In the genomic region with DNA sequence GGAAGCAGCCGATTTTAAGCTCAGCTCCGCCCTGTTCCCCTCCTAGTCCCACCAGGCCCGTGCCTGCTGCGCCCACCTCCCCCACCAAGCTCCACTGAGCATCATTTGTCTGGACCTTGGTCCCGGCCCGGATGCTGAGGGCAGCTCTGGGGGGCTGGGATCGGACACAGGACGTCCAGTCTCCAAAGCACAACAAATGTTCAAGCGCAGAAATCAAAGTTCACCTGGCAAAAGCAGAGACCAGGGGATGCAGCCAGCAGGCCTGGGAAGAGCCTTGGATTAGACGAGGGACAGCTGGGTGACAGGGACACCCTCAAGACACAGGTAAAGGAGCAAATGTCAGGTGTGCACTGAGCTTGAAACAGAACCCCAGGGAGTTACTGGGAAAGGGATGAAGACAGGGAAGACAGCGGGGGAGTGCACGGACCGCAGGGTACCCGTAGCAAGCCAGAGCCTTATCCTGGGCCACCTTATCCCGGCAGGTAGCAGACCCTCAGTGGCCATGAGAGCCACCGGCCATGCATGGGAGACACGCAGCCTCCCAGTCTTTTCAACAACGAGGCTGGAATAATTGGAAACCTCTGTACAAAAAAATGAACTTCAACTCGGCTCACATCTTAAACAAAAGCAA, we compare ENCODE assay signal across 1 cellular context.
TF ChIP-seq lines count a peak whose summit lies in the region.

No MANE protein-coding gene starts in this region.

TF ChIP-seq in HepG2, 621 proteins besides CTCF, POLR2A, EP300 and RAD21 (continued from another document and continues in another):
- TF ChIP-seq ZBTB38 (CRISPR knock-in tag; IDR thresholded peaks at IDR 0.05), result peak; percentile 78; the same call in 1 of the 2 replicates
- no peak; the same call in 1 of the 2 replicates for TF ChIP-seq ATF7-NPFF (CRISPR knock-in tag; IDR thresholded peaks at IDR 0.05; ENCODE audit: low read depth)
- TF ChIP-seq TARDBP (CRISPR knock-in tag; IDR thresholded peaks at IDR 0.05), result peak; percentile 90; the same call in 1 of the 2 replicates
- TF ChIP-seq, protein P1, sequence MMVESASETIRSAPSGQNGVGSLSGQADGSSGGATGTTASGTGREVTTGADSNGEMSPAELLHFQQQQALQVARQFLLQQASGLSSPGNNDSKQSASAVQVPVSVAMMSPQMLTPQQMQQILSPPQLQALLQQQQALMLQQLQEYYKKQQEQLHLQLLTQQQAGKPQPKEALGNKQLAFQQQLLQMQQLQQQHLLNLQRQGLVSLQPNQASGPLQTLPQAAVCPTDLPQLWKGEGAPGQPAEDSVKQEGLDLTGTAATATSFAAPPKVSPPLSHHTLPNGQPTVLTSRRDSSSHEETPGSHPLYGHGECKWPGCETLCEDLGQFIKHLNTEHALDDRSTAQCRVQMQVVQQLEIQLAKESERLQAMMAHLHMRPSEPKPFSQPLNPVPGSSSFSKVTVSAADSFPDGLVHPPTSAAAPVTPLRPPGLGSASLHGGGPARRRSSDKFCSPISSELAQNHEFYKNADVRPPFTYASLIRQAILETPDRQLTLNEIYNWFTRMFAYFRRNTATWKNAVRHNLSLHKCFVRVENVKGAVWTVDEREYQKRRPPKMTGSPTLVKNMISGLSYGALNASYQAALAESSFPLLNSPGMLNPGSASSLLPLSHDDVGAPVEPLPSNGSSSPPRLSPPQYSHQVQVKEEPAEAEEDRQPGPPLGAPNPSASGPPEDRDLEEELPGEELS (CRISPR knock-in tag; IDR thresholded peaks at IDR 0.05), result peak; percentile 91
- TF ChIP-seq, protein P2, sequence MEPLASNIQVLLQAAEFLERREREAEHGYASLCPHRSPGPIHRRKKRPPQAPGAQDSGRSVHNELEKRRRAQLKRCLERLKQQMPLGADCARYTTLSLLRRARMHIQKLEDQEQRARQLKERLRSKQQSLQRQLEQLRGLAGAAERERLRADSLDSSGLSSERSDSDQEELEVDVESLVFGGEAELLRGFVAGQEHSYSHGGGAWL (CRISPR knock-in tag; IDR thresholded peaks at IDR 0.05), result peak; percentile 61
- no peak for TF ChIP-seq ZNF652 (CRISPR knock-in tag; IDR thresholded peaks at IDR 0.05; ENCODE audit: borderline replicate concordance, low read depth)
- TF ChIP-seq, protein P3, sequence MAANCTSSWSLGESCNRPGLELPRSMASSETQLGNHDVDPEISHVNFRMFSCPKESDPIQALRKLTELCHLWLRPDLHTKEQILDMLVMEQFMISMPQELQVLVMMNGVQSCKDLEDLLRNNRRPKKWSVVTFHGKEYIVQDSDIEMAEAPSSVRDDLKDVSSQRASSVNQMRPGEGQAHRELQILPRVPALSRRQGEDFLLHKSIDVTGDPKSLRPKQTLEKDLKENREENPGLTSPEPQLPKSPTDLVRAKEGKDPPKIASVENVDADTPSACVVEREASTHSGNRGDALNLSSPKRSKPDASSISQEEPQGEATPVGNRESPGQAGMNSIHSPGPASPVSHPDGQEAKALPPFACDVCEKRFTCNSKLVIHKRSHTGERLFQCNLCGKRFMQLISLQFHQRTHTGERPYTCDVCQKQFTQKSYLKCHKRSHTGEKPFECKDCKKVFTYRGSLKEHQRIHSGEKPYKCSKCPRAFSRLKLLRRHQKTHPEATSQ (CRISPR knock-in tag; IDR thresholded peaks at IDR 0.05; ENCODE audit: borderline replicate concordance), result no peak; the same call in 1 of the 2 replicates
- TF ChIP-seq ZNF569 (CRISPR knock-in tag; IDR thresholded peaks at IDR 0.05; ENCODE audit: borderline replicate concordance), result no peak
- TF ChIP-seq ZFY (CRISPR knock-in tag; IDR thresholded peaks at IDR 0.05), result peak; percentile 80
- TF ChIP-seq ZNF329 (CRISPR knock-in tag; IDR thresholded peaks at IDR 0.05; ENCODE audit: low read depth), result no peak
- 0 out of 2 replicates have a peak, but pooled peaks have one; percentile 57 for TF ChIP-seq SNAI1 (CRISPR knock-in tag; IDR thresholded peaks at IDR 0.05; ENCODE audit: borderline replicate concordance)
- TF ChIP-seq PHF5A (CRISPR knock-in tag; IDR thresholded peaks at IDR 0.05; ENCODE audit: low read depth, unreplicated experiment), result peak; percentile 73
- TF ChIP-seq RBFOX2 (IDR thresholded peaks at IDR 0.05; ENCODE audit: low read depth, low read length), result peak; percentile 16; the same call in 1 of the 2 replicates
- TF ChIP-seq SP5 (CRISPR knock-in tag; IDR thresholded peaks at IDR 0.05; ENCODE audit: borderline replicate concordance, low read depth), result peak; percentile 92
- TF ChIP-seq KLF11 (CRISPR knock-in tag; IDR thresholded peaks at IDR 0.05), result no peak
- TF ChIP-seq KLF9 (CRISPR knock-in tag; IDR thresholded peaks at IDR 0.05; ENCODE audit: low read depth), result no peak
- TF ChIP-seq, protein P4, sequence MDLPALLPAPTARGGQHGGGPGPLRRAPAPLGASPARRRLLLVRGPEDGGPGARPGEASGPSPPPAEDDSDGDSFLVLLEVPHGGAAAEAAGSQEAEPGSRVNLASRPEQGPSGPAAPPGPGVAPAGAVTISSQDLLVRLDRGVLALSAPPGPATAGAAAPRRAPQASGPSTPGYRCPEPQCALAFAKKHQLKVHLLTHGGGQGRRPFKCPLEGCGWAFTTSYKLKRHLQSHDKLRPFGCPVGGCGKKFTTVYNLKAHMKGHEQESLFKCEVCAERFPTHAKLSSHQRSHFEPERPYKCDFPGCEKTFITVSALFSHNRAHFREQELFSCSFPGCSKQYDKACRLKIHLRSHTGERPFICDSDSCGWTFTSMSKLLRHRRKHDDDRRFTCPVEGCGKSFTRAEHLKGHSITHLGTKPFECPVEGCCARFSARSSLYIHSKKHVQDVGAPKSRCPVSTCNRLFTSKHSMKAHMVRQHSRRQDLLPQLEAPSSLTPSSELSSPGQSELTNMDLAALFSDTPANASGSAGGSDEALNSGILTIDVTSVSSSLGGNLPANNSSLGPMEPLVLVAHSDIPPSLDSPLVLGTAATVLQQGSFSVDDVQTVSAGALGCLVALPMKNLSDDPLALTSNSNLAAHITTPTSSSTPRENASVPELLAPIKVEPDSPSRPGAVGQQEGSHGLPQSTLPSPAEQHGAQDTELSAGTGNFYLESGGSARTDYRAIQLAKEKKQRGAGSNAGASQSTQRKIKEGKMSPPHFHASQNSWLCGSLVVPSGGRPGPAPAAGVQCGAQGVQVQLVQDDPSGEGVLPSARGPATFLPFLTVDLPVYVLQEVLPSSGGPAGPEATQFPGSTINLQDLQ (CRISPR knock-in tag; IDR thresholded peaks at IDR 0.05), result no peak
- peak; percentile 34 for TF ChIP-seq YY1 (IDR thresholded peaks at IDR 0.05; ENCODE audit: insufficient read depth, insufficient replicate concordance, low read depth, low read length)
- TF ChIP-seq FLYWCH1 (CRISPR knock-in tag; IDR thresholded peaks at IDR 0.05), result no peak
- TF ChIP-seq ZFP36 (IDR thresholded peaks at IDR 0.05; ENCODE audit: borderline replicate concordance, low read depth, low read length, partially characterized antibody), result no peak
- TF ChIP-seq NKX3-1 (CRISPR knock-in tag; IDR thresholded peaks at IDR 0.05), result no peak
- TF ChIP-seq RORA (CRISPR knock-in tag; IDR thresholded peaks at IDR 0.05), result no peak
- no peak for TF ChIP-seq ZNF615 (CRISPR knock-in tag; IDR thresholded peaks at IDR 0.05; ENCODE audit: borderline replicate concordance)
- TF ChIP-seq ZNF773 (CRISPR knock-in tag; IDR thresholded peaks at IDR 0.05; ENCODE audit: borderline replicate concordance), result no peak
- no peak for TF ChIP-seq CENPT (CRISPR knock-in tag; IDR thresholded peaks at IDR 0.05; ENCODE audit: low read depth)
- no peak for TF ChIP-seq ARNT (IDR thresholded peaks at IDR 0.05)
- no peak for TF ChIP-seq FOXP1 (IDR thresholded peaks at IDR 0.05)
- TF ChIP-seq FOXP1 (CRISPR knock-in tag; IDR thresholded peaks at IDR 0.05), result peak; percentile 73
- TF ChIP-seq ZFP36L2 (CRISPR knock-in tag; IDR thresholded peaks at IDR 0.05), result no peak
- TF ChIP-seq, protein P5, sequence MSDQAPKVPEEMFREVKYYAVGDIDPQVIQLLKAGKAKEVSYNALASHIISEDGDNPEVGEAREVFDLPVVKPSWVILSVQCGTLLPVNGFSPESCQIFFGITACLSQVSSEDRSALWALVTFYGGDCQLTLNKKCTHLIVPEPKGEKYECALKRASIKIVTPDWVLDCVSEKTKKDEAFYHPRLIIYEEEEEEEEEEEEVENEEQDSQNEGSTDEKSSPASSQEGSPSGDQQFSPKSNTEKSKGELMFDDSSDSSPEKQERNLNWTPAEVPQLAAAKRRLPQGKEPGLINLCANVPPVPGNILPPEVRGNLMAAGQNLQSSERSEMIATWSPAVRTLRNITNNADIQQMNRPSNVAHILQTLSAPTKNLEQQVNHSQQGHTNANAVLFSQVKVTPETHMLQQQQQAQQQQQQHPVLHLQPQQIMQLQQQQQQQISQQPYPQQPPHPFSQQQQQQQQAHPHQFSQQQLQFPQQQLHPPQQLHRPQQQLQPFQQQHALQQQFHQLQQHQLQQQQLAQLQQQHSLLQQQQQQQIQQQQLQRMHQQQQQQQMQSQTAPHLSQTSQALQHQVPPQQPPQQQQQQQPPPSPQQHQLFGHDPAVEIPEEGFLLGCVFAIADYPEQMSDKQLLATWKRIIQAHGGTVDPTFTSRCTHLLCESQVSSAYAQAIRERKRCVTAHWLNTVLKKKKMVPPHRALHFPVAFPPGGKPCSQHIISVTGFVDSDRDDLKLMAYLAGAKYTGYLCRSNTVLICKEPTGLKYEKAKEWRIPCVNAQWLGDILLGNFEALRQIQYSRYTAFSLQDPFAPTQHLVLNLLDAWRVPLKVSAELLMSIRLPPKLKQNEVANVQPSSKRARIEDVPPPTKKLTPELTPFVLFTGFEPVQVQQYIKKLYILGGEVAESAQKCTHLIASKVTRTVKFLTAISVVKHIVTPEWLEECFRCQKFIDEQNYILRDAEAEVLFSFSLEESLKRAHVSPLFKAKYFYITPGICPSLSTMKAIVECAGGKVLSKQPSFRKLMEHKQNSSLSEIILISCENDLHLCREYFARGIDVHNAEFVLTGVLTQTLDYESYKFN (CRISPR knock-in tag; conservative IDR thresholded peaks at IDR 0.05), result peak; percentile 99
- no peak for TF ChIP-seq ZNF484 (CRISPR knock-in tag; IDR thresholded peaks at IDR 0.05; ENCODE audit: borderline replicate concordance, low read depth)
- TF ChIP-seq, protein P6, sequence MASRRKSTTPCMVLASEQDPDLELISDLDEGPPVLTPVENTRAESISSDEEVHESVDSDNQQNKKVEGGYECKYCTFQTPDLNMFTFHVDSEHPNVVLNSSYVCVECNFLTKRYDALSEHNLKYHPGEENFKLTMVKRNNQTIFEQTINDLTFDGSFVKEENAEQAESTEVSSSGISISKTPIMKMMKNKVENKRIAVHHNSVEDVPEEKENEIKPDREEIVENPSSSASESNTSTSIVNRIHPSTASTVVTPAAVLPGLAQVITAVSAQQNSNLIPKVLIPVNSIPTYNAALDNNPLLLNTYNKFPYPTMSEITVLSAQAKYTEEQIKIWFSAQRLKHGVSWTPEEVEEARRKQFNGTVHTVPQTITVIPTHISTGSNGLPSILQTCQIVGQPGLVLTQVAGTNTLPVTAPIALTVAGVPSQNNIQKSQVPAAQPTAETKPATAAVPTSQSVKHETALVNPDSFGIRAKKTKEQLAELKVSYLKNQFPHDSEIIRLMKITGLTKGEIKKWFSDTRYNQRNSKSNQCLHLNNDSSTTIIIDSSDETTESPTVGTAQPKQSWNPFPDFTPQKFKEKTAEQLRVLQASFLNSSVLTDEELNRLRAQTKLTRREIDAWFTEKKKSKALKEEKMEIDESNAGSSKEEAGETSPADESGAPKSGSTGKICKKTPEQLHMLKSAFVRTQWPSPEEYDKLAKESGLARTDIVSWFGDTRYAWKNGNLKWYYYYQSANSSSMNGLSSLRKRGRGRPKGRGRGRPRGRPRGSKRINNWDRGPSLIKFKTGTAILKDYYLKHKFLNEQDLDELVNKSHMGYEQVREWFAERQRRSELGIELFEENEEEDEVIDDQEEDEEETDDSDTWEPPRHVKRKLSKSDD (CRISPR knock-in tag; IDR thresholded peaks at IDR 0.05; ENCODE audit: low read depth), result no peak
- TF ChIP-seq, protein P7, sequence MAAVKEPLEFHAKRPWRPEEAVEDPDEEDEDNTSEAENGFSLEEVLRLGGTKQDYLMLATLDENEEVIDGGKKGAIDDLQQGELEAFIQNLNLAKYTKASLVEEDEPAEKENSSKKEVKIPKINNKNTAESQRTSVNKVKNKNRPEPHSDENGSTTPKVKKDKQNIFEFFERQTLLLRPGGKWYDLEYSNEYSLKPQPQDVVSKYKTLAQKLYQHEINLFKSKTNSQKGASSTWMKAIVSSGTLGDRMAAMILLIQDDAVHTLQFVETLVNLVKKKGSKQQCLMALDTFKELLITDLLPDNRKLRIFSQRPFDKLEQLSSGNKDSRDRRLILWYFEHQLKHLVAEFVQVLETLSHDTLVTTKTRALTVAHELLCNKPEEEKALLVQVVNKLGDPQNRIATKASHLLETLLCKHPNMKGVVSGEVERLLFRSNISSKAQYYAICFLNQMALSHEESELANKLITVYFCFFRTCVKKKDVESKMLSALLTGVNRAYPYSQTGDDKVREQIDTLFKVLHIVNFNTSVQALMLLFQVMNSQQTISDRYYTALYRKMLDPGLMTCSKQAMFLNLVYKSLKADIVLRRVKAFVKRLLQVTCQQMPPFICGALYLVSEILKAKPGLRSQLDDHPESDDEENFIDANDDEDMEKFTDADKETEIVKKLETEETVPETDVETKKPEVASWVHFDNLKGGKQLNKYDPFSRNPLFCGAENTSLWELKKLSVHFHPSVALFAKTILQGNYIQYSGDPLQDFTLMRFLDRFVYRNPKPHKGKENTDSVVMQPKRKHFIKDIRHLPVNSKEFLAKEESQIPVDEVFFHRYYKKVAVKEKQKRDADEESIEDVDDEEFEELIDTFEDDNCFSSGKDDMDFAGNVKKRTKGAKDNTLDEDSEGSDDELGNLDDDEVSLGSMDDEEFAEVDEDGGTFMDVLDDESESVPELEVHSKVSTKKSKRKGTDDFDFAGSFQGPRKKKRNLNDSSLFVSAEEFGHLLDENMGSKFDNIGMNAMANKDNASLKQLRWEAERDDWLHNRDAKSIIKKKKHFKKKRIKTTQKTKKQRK (IDR thresholded peaks at IDR 0.05; ENCODE audit: low read length), result no peak
- no peak for TF ChIP-seq MBNL3 (CRISPR knock-in tag; conservative IDR thresholded peaks at IDR 0.05)
- TF ChIP-seq ZNF282 (IDR thresholded peaks at IDR 0.05; ENCODE audit: partially characterized antibody), result no peak
- TF ChIP-seq, protein P8, sequence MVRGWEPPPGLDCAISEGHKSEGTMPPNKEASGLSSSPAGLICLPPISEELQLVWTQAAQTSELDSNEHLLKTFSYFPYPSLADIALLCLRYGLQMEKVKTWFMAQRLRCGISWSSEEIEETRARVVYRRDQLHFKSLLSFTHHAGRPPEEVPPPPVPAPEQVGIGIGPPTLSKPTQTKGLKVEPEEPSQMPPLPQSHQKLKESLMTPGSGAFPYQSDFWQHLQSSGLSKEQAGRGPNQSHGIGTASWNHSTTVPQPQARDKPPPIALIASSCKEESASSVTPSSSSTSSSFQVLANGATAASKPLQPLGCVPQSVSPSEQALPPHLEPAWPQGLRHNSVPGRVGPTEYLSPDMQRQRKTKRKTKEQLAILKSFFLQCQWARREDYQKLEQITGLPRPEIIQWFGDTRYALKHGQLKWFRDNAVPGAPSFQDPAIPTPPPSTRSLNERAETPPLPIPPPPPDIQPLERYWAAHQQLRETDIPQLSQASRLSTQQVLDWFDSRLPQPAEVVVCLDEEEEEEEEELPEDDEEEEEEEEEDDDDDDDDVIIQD (CRISPR knock-in tag; IDR thresholded peaks at IDR 0.05; ENCODE audit: low read depth), result peak; percentile 65
- TF ChIP-seq ZC3H13 (CRISPR knock-in tag; IDR thresholded peaks at IDR 0.05), result peak; percentile 93
- no peak for TF ChIP-seq ZNF879 (CRISPR knock-in tag; IDR thresholded peaks at IDR 0.05)
- TF ChIP-seq MLLT10 (CRISPR knock-in tag; IDR thresholded peaks at IDR 0.05), result no peak
- TF ChIP-seq SIN3A (IDR thresholded peaks at IDR 0.05; ENCODE audit: borderline replicate concordance, low read depth, low read length), result no peak
- no peak for TF ChIP-seq ZBTB8A (CRISPR knock-in tag; IDR thresholded peaks at IDR 0.05; ENCODE audit: borderline replicate concordance, low read depth)
- TF ChIP-seq ARHGAP35 (CRISPR knock-in tag; IDR thresholded peaks at IDR 0.05; ENCODE audit: borderline replicate concordance), result no peak
